Comparison of ENCODE assay signal across 8 cellular contexts in genomic region chr10:1058017-1058416, GRCh38. TPM values are rescaled to one million over a fixed set of nuclear protein-coding genes. Genes with fewer than 3 reads are reported as not detected.
DNase-seq lines count a peak whose midpoint lies in the region; ATAC-seq, FAIRE-seq and TF ChIP-seq lines count a peak whose summit lies in the region.

No MANE protein-coding gene starts in this region.

- in situ Hi-C loops in KBM-7 (cut with MboI; ENCODE audit: low pct_unique_long_range_greater_than_20kb, low sequenced_read_pairs), result no loop called here

- H3K4me1 ChIP-seq in kidney (ENCODE audit: control insufficient read depth in 1 of 2, insufficient read depth in 1 of 2, low read depth in 1 of 2, low read length in 2 of 2), result peaks cover 11 to 23% of the 10 kb centered on the region in 2 donors

- H3K27me3 Mint-ChIP-seq in stimulated activated naive CD8-positive, alpha-beta T cell treated with anti-CD3 and anti-CD28 coated beads, Interleukin-15, Interleukin-2, amounts not matched to agents 100 ng/mL and 50 ng/mL, for 24 hours, result no peaks in the 10 kb centered on the region
- H3K27me3 Mint-ChIP-seq in activated naive CD8-positive, alpha-beta T cell, result no peaks in the 10 kb centered on the region
- H3K27me3 Mint-ChIP-seq in type B pancreatic cell, result no peaks in the 10 kb centered on the region

- H3K4me1 Mint-ChIP-seq in stimulated activated naive CD8-positive, alpha-beta T cell treated with anti-CD3 and anti-CD28 coated beads, Interleukin-15, Interleukin-2, amounts not matched to agents 100 ng/mL and 50 ng/mL, for 24 hours (ENCODE audit: low read depth), result peaks cover 83% of the 10 kb centered on the region
- peaks cover 83% of the 10 kb centered on the region for H3K4me1 Mint-ChIP-seq in activated naive CD8-positive, alpha-beta T cell (ENCODE audit: low read depth)
- peaks cover 47% of the 10 kb centered on the region for H3K4me1 Mint-ChIP-seq in type B pancreatic cell (ENCODE audit: unreplicated experiment)

- intact Hi-C loops in kidney (cut with DNase I), result no loop called here

- peak overlapping the region in 1 of 2 donors; percentile 4 for H3K27ac ChIP-seq in kidney (ENCODE audit: low read depth in 2 of 2, low read length in 2 of 2)

- H3K4me3 ChIP-seq in kidney (ENCODE audit: low read length in 2 of 2) (peak overlapping the region; percentile 86 to 98), H7 (ENCODE audit: insufficient read depth, low read depth, low read length) (no peak overlapping the region)

- ATAC-seq in stimulated activated naive CD8-positive, alpha-beta T cell treated with anti-CD3 and anti-CD28 coated beads, Interleukin-15, Interleukin-2, amounts not matched to agents 100 U/mL and 50 U/mL, for 24 hours, result no peak

- H3K27ac Mint-ChIP-seq in stimulated activated naive CD8-positive, alpha-beta T cell treated with anti-CD3 and anti-CD28 coated beads, Interleukin-15, Interleukin-2, amounts not matched to agents 100 ng/mL and 50 ng/mL, for 24 hours, result peak overlapping the region; percentile 85
- peak overlapping the region; percentile 91 for H3K27ac Mint-ChIP-seq in activated naive CD8-positive, alpha-beta T cell
- H3K27ac Mint-ChIP-seq in type B pancreatic cell, result peak overlapping the region; percentile 68

- no peak for DNase-seq in stimulated activated naive CD8-positive, alpha-beta T cell treated with anti-CD3 and anti-CD28 coated beads, Interleukin-15, Interleukin-2, amounts not matched to agents 100 U/mL and 50 U/mL, for 24 hours
- no peak for DNase-seq in kidney
- no peak for DNase-seq in type B pancreatic cell (ENCODE audit: extremely low spot score, unreplicated experiment)
- DNase-seq in H7, result no peak
- DNase-seq in KBM-7, result no peak
- no peak for DNase-seq in NAMALWA (ENCODE audit: low spot score)

- FAIRE-seq in kidney (lab: Jason Lieb, UNC), result no peak

- no peaks in the 10 kb centered on the region for H3K36me3 ChIP-seq in kidney (ENCODE audit: control insufficient read depth in 1 of 2, insufficient read depth in 2 of 2, low read length in 2 of 2)
- H3K36me3 ChIP-seq in H7 (replicated peaks; ENCODE audit: control insufficient read depth, insufficient read depth, low read length), result peaks cover 5% of the 10 kb centered on the region

- no peak for TF ChIP-seq CTCF in kidney (IDR thresholded peaks at IDR 0.05; ENCODE audit: borderline replicate concordance, extremely low read depth, insufficient read depth)
- TF ChIP-seq CTCF in type B pancreatic cell (conservative IDR thresholded peaks at IDR 0.05), result no peak

- H3K36me3 Mint-ChIP-seq in stimulated activated naive CD8-positive, alpha-beta T cell treated with anti-CD3 and anti-CD28 coated beads, Interleukin-15, Interleukin-2, amounts not matched to agents 100 ng/mL and 50 ng/mL, for 24 hours (ENCODE audit: low read depth), result peaks cover 19% of the 10 kb centered on the region
- H3K36me3 Mint-ChIP-seq in activated naive CD8-positive, alpha-beta T cell, result peaks cover 2% of the 10 kb centered on the region
- peaks cover 10% of the 10 kb centered on the region for H3K36me3 Mint-ChIP-seq in type B pancreatic cell

- no peaks in the 10 kb centered on the region for H3K9me3 Mint-ChIP-seq in stimulated activated naive CD8-positive, alpha-beta T cell treated with anti-CD3 and anti-CD28 coated beads, Interleukin-15, Interleukin-2, amounts not matched to agents 100 ng/mL and 50 ng/mL, for 24 hours
- no peaks in the 10 kb centered on the region for H3K9me3 Mint-ChIP-seq in activated naive CD8-positive, alpha-beta T cell (ENCODE audit: low read depth)
- H3K9me3 Mint-ChIP-seq in type B pancreatic cell, result no peaks in the 10 kb centered on the region

- no peaks in the 10 kb centered on the region for H3K9me3 ChIP-seq in kidney (ENCODE audit: control insufficient read depth in 1 of 2, low read length in 2 of 2)

- H3K4me3 Mint-ChIP-seq in stimulated activated naive CD8-positive, alpha-beta T cell treated with anti-CD3 and anti-CD28 coated beads, Interleukin-15, Interleukin-2, amounts not matched to agents 100 ng/mL and 50 ng/mL, for 24 hours, result peak overlapping the region; percentile 94
- H3K4me3 Mint-ChIP-seq in activated naive CD8-positive, alpha-beta T cell, result peak overlapping the region; percentile 94
- peak overlapping the region; percentile 93 for H3K4me3 Mint-ChIP-seq in type B pancreatic cell

- no peaks in the 10 kb centered on the region for H3K27me3 ChIP-seq in H7 (ENCODE audit: control insufficient read depth, insufficient read depth, low read length)

- no peak overlapping the region for H3K9ac ChIP-seq in kidney (ENCODE audit: low read length in 2 of 2)

RNA-seq across cellular contexts. Expression of gene WDR37, which starts 1.8 kb away (rescaled TPM):
- 23.5 TPM for total RNA-seq in kidney
- 6.0 TPM for polyA plus RNA-seq in kidney (ENCODE audit: insufficient read depth, low read depth, low replicate concordance)
- total RNA-seq in type B pancreatic cell (ENCODE audit: low replicate concordance), result 16.2 and 17.6 TPM in 2 replicates
- 8.4 and 9.7 TPM in 2 replicates for total RNA-seq in H7 (2014; rRNA removed; shearing (Covaris generic))

RNA-seq across cellular contexts. Expression of gene IDI1, which starts 9.1 kb away (rescaled TPM):
- total RNA-seq in kidney, result 27.5 TPM
- 59.7 TPM for polyA plus RNA-seq in kidney (ENCODE audit: insufficient read depth, low read depth, low replicate concordance)
- total RNA-seq in type B pancreatic cell (ENCODE audit: low replicate concordance), result 45.2 and 54.1 TPM in 2 replicates
- total RNA-seq in H7 (2014; rRNA removed; shearing (Covaris generic)), result 102 and 115 TPM in 2 replicates

RNA-seq across cellular contexts. Expression of gene IDI2, which starts 32.4 kb away (rescaled TPM):
- total RNA-seq in kidney (not detected), type B pancreatic cell (ENCODE audit: low replicate concordance) (not detected in 2 replicates)
- not detected for polyA plus RNA-seq in kidney (ENCODE audit: insufficient read depth, low read depth, low replicate concordance)
- not detected in 2 replicates for total RNA-seq in H7 (2014; rRNA removed; shearing (Covaris generic))
